ENCODE assay signal across 8 cellular contexts in the genomic region with DNA sequence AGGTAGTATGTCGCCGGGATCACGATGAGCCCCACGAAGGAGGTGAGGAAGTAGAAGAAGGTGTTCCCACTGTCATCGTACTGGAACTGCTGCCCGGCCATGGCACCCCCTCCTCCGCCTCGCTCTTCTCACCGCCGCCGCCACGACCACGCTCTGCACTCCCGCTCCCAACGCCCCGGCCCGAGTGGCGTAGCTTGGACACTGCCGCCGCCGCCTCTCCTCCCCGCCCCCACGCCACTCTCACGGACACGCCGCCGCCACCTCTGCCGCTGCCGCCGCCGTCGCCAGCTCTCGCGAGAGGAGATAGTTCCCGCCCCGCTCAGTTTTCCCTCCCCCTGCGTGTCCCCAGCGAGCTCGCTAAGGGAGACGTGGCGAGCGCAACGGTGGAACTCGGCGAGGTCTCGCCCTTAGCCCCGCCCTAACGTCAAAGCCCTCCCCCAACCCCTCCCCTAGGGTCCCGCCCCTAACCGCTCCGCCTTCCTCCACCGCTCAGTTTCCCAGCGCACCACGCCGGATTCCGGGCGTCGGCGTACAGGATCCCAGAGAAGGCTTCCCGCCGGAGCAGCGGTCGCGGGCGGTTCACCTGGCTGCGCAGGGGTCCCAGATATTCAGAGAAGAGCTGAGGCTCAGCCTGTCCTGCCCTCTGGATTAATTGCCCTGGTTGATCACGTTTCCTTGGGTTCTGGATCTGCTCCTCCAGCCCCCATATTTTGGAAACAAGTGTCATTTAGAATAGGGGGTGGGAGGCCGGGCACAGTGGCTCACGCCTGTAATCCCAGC. TPM values are rescaled to one million over a fixed set of nuclear protein-coding genes. Genes with fewer than 3 reads are reported as not detected.
A peak's percentile ranks its signal among the peaks of the same experiment; 100 is the strongest.
DNase-seq lines count a peak whose midpoint lies in the region; ATAC-seq and TF ChIP-seq lines count a peak whose summit lies in the region.

A gene with protein sequence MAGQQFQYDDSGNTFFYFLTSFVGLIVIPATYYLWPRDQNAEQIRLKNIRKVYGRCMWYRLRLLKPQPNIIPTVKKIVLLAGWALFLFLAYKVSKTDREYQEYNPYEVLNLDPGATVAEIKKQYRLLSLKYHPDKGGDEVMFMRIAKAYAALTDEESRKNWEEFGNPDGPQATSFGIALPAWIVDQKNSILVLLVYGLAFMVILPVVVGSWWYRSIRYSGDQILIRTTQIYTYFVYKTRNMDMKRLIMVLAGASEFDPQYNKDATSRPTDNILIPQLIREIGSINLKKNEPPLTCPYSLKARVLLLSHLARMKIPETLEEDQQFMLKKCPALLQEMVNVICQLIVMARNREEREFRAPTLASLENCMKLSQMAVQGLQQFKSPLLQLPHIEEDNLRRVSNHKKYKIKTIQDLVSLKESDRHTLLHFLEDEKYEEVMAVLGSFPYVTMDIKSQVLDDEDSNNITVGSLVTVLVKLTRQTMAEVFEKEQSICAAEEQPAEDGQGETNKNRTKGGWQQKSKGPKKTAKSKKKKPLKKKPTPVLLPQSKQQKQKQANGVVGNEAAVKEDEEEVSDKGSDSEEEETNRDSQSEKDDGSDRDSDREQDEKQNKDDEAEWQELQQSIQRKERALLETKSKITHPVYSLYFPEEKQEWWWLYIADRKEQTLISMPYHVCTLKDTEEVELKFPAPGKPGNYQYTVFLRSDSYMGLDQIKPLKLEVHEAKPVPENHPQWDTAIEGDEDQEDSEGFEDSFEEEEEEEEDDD (minus strand): TSS at position 300 of the 780 bp plus-strand sequence. CDS start 199 bp downstream, at position 101.

- peak within 1 kb of the TSS; percentile 96 for H3K9ac ChIP-seq in PC-3 (ENCODE audit: low read length)
- H3K9ac ChIP-seq in mucosa of rectum (ENCODE audit: low read depth in 1 of 2, low read length in 2 of 2), result peak within 1 kb of the TSS; percentile 93 to 97

- H3K27ac ChIP-seq in PC-3 (ENCODE audit: low read length) (peak within 1 kb of the TSS; percentile 56), epithelial cell of prostate (peak within 1 kb of the TSS; percentile 88), mucosa of rectum (ENCODE audit: low read depth in 2 of 2, low read length in 2 of 2) (peak within 1 kb of the TSS; percentile 91 to 93)

- no TSS peak for BruUV-seq in PC-3 (replicated peaks; lab: Mats Ljungman, UMichigan)

- H3K4me3 ChIP-seq in Jurkat, Clone E6-1 (ENCODE audit: low read length), result peak within 1 kb of the TSS; percentile 94
- H3K4me3 ChIP-seq in PC-3 (ENCODE audit: low read length) (peak within 1 kb of the TSS; percentile 95), mucosa of rectum (ENCODE audit: low read length in 2 of 2) (peak within 1 kb of the TSS; percentile 94 to 95)

- H3K27me3 ChIP-seq in PC-3 (ENCODE audit: low read length), result no peaks in the 10 kb centered on the region
- no peaks in the 10 kb centered on the region for H3K27me3 ChIP-seq in mucosa of rectum (ENCODE audit: control insufficient read depth in 2 of 2, insufficient read depth in 2 of 2, low read length in 2 of 2)

- H3K36me3 ChIP-seq in PC-3 (ENCODE audit: low read depth, low read length), result no peaks in the 10 kb centered on the region
- no peaks in the 10 kb centered on the region for H3K36me3 ChIP-seq in mucosa of rectum (ENCODE audit: control insufficient read depth in 2 of 2, insufficient read depth in 2 of 2, low read length in 2 of 2)

- H3K4me2 ChIP-seq in PC-3 (ENCODE audit: low read length), result peak within 1 kb of the TSS; percentile 92

- DNase-seq in DMS153 treated with DMSO at 0.1 percent for 48 hours (lab: John Stamatoyannopoulos, UW; ENCODE audit: unreplicated experiment) (peak; percentile 89), PC-3 (peak; percentile 92), activated T-cell treated with anti-CD3 and anti-CD28 coated beads for 48 hours (ENCODE audit: low read depth) (peak; percentile 97), epithelial cell of prostate (ENCODE audit: low read depth, low spot score) (peak; percentile 84)
- peak; percentile 92 for DNase-seq in Jurkat, Clone E6-1 (ENCODE audit: low read depth, low spot score)
- peak; percentile 94 to 95 for DNase-seq in stimulated activated CD8-positive, alpha-beta memory T cell treated with anti-CD3 and anti-CD28 coated beads, Interleukin-4, amount 100 ng/mL, for 4 hours (ENCODE audit: low read depth in 2 of 2, low spot score in 1 of 2)

- peaks cover 45% of the 10 kb centered on the region for H3K79me2 ChIP-seq in PC-3 (ENCODE audit: low read length)

- peaks cover 13% of the 10 kb centered on the region for H4K20me1 ChIP-seq in PC-3 (ENCODE audit: low read length)

- ATAC-seq in GM21619 (IDR thresholded peaks at IDR 0.05; ENCODE audit: unreplicated experiment) (peak; percentile 91), PC-3 (peak; percentile 92)

- no peaks in the 10 kb centered on the region for H3F3A ChIP-seq in PC-3 (ENCODE audit: low read length, unreplicated experiment)

- H2AFZ ChIP-seq in PC-3 (ENCODE audit: low read length), result peak within 1 kb of the TSS; percentile 84

- POLR2A ChIA-PET in PC-3 (lab: Charles Lee; ENCODE audit: unreplicated experiment), result interaction anchor here (0.7 kb wide), 1 partner anchor 651 kb away, joined by 6 read pairs; no protein-coding TSS in a partner anchor

- no peaks in the 10 kb centered on the region for H3K9me2 ChIP-seq in PC-3 (replicated peaks; ENCODE audit: low read length)

- intact Hi-C loops in PC-3 (cut with micrococcal nuclease), result loop anchor here (10.0 kb wide), 1 partner anchor 63 kb away; no protein-coding TSS in a partner anchor

- H3K4me1 ChIP-seq in PC-3 (ENCODE audit: insufficient read depth, low read length) (peaks cover 19% of the 10 kb centered on the region), mucosa of rectum (ENCODE audit: control insufficient read depth in 2 of 2, insufficient read depth in 2 of 2, low read length in 2 of 2) (peaks cover 12 to 13% of the 10 kb centered on the region in 2 donors)

- CTCF ChIA-PET in PC-3 (lab: Charles Lee), result no interaction called here

- no peaks in the 10 kb centered on the region for H3K9me3 ChIP-seq in PC-3 (ENCODE audit: low read length)
- H3K9me3 ChIP-seq in mucosa of rectum (ENCODE audit: control insufficient read depth in 2 of 2, low read length in 2 of 2), result no peaks in the 10 kb centered on the region

- TF ChIP-seq CTCF in PC-3 (conservative IDR thresholded peaks at IDR 0.05; ENCODE audit: low read depth, low read length), result no peak

RNA-seq across cellular contexts. Expression of the gene that starts here (rescaled TPM):
- polyA plus RNA-seq in Jurkat, Clone E6-1 (2012; ENCODE audit: insufficient read depth, insufficient read length), result 71.9 TPM
- total RNA-seq in PC-3 (2014; rRNA removed), result 12.2 and 16.0 TPM in 2 replicates

Comparison
In these comparisons a context has a peak if more than half of its experiments do, and no peak if none do; other contexts are left out.
1. Peak in every context shown above with its lines: DNase-seq, ATAC-seq, H3K4me3 ChIP-seq and H3K27ac ChIP-seq.